In the genomic region with DNA sequence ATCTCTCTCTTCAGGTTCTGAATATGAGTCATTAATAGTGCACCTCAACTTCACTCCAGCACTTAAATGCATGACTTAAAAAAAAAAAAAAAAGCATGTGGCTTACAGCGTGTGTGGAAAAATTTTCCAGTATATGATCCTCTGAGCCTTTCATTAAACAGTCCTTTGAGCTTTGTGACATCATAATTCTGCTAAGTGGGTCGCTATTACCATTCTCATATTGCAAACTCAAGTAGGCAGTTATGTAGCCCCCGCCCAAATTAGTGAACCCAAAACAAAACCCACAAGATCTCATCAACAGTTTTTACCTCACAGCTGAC, we compare ENCODE assay signal across 8 cellular contexts. TPM values are rescaled to one million over a fixed set of nuclear protein-coding genes. Genes with fewer than 3 reads are reported as not detected.
A peak's percentile ranks its signal among the peaks of the same experiment; 100 is the strongest.
DNase-seq lines count a peak whose midpoint lies in the region; ATAC-seq and TF ChIP-seq lines count a peak whose summit lies in the region.

No MANE protein-coding gene starts in this region.

- in situ Hi-C loops in mammary epithelial cell (cut with MboI; ENCODE audit: low sequenced_read_pairs in 2 of 2): no loop called here

- DNase-seq in AG04449 (ENCODE audit: low read depth, low spot score): no peak
- peak; percentile 30 for DNase-seq in mammary epithelial cell
- DNase-seq in EL: no peak
- no peak for DNase-seq in T-helper 9 cell

- no peaks in the 10 kb centered on the region for H4K20me1 ChIP-seq in mammary epithelial cell (ENCODE audit: insufficient read depth, low read length)

- 0% methylated on average over 2 of the region's 3 CpGs for WGBS in mammary epithelial cell (ENCODE audit: low coverage, missing lambda C conversion rate)

- H3K27ac ChIP-seq in HUES6 (ENCODE audit: low read depth, low read length) (peak overlapping the region; percentile 71; the same call in 1 of the 2 replicates), mammary epithelial cell (ENCODE audit: insufficient read depth, low read depth, low read length) (peak overlapping the region; percentile 84), muscle layer of colon (ENCODE audit: low read depth, low read length) (peak overlapping the region; percentile 64)

- intact Hi-C loops in mammary epithelial cell (cut with micrococcal nuclease): loop anchor here (2.0 to 5.0 kb wide), 2 partner anchors 56 to 72 kb away; partner anchors contain the start of gene HYDIN

- ATAC-seq in HG03354 (IDR thresholded peaks at IDR 0.05; ENCODE audit: poor library complexity, severe bottlenecking, unreplicated experiment) (no peak), HG02981 (IDR thresholded peaks at IDR 0.05; ENCODE audit: unreplicated experiment) (no peak)

- peak overlapping the region; percentile 86 for H3K4me2 ChIP-seq in mammary epithelial cell (ENCODE audit: insufficient read depth, low read depth, low read length)

- CTCF ChIA-PET in AG04449 (lab: Yijun Ruan, JAX): interaction anchor here (1.5 to 2.2 kb wide), 3 partner anchors 8 to 22 kb away, joined by 4 to 6 read pairs (median 6); no protein-coding TSS in a partner anchor
- CTCF ChIA-PET in mammary epithelial cell (lab: Charles Lee; ENCODE audit: low non-redundant PET): no interaction called here

- H2AFZ ChIP-seq in mammary epithelial cell (ENCODE audit: low read depth, low read length): peak overlapping the region; percentile 90

- H3K36me3 ChIP-seq in HUES6 (ENCODE audit: control insufficient read depth, insufficient read depth, low read length) (peaks cover 31% of the 10 kb centered on the region), mammary epithelial cell (ENCODE audit: insufficient read depth, low read length) (peaks cover 17% of the 10 kb centered on the region), muscle layer of colon (ENCODE audit: insufficient read depth, low read length) (peaks cover 30% of the 10 kb centered on the region)

- peak overlapping the region; percentile 81 for H3K9ac ChIP-seq in HUES6 (ENCODE audit: low read length)
- H3K9ac ChIP-seq in mammary epithelial cell (ENCODE audit: insufficient read depth, low read length): peak overlapping the region; percentile 87
- peak overlapping the region; percentile 79 for H3K9ac ChIP-seq in muscle layer of colon (ENCODE audit: low read length)

- BruUV-seq in mammary epithelial cell (replicated peaks; lab: Mats Ljungman, UMichigan): TSS peak; percentile 41

- H3K9me3 ChIP-seq in HUES6 (ENCODE audit: control insufficient read depth, insufficient read depth, low read depth, low read length) (no peaks in the 10 kb centered on the region), mammary epithelial cell (replicated peaks; ENCODE audit: insufficient read depth, low read length) (no peaks in the 10 kb centered on the region), muscle layer of colon (ENCODE audit: low read length) (no peaks in the 10 kb centered on the region)

- H3K27me3 ChIP-seq in HUES6 (ENCODE audit: control insufficient read depth, insufficient read depth, low read length) (no peaks in the 10 kb centered on the region), mammary epithelial cell (ENCODE audit: insufficient read depth, low read length) (no peaks in the 10 kb centered on the region), muscle layer of colon (ENCODE audit: control insufficient read depth in 1 of 2, insufficient read depth in 2 of 2, low read length in 2 of 2) (no peaks in the 10 kb centered on the region)

- H3K4me1 ChIP-seq in HUES6 (ENCODE audit: control insufficient read depth, insufficient read depth, low read length) (peaks cover 7% of the 10 kb centered on the region; the same call in 1 of the 2 replicates), mammary epithelial cell (ENCODE audit: insufficient read depth, low read length) (peaks cover 4% of the 10 kb centered on the region), muscle layer of colon (ENCODE audit: insufficient read depth, low read length) (peaks cover 14% of the 10 kb centered on the region)

- TF ChIP-seq CTCF in AG04449 (IDR thresholded peaks at IDR 0.05; ENCODE audit: insufficient read depth, low read length, missing control alignments) (no peak), mammary epithelial cell (conservative IDR thresholded peaks at IDR 0.05 in 1 of 2, IDR thresholded peaks at IDR 0.05 in 1 of 2; ENCODE audit: extremely low read depth in 1 of 2, insufficient read depth in 1 of 2, low read depth in 1 of 2, low read length in 2 of 2) (no peak)

- peak overlapping the region; percentile 80 for H3K4me3 ChIP-seq in AG04449 (ENCODE audit: low read depth, low read length)
- H3K4me3 ChIP-seq in HUES6 (ENCODE audit: low read depth, low read length): peak overlapping the region; percentile 80
- peak overlapping the region; percentile 66 to 90 (median 68) for H3K4me3 ChIP-seq in mammary epithelial cell (replicated peaks in 1 of 3; ENCODE audit: insufficient read depth in 1 of 3, low read depth in 2 of 3, low read length in 3 of 3)
- peak overlapping the region; percentile 66 to 85 for H3K4me3 ChIP-seq in muscle layer of colon (ENCODE audit: low read depth in 1 of 2, low read length in 2 of 2)

- H3K79me2 ChIP-seq in mammary epithelial cell (ENCODE audit: insufficient read depth, low read length): peaks cover 49% of the 10 kb centered on the region

- POLR2A ChIA-PET in AG04449 (lab: Yijun Ruan, JAX): no interaction called here

- dilution Hi-C loops in mammary epithelial cell (cut with HindIII; ENCODE audit: low sequenced_read_pairs): no loop called here

RNA-seq across cellular contexts. Expression of gene CMTR2, which starts 0.7 kb away (rescaled TPM):
- total RNA-seq in mammary epithelial cell: 10 to 100 TPM; 24.1 to 36.5 TPM
- 11.3 TPM for polyA plus RNA-seq in mammary epithelial cell
- polyA minus RNA-seq in mammary epithelial cell: 7.9 TPM

RNA-seq across cellular contexts. Expression of gene HYDIN, which starts 58.0 kb away (rescaled TPM):
- 1 to 10 TPM; 1.6 to 5.5 TPM for total RNA-seq in mammary epithelial cell
- 0.87 TPM for polyA plus RNA-seq in mammary epithelial cell
- polyA minus RNA-seq in mammary epithelial cell: 3.9 TPM
